In the genomic region with DNA sequence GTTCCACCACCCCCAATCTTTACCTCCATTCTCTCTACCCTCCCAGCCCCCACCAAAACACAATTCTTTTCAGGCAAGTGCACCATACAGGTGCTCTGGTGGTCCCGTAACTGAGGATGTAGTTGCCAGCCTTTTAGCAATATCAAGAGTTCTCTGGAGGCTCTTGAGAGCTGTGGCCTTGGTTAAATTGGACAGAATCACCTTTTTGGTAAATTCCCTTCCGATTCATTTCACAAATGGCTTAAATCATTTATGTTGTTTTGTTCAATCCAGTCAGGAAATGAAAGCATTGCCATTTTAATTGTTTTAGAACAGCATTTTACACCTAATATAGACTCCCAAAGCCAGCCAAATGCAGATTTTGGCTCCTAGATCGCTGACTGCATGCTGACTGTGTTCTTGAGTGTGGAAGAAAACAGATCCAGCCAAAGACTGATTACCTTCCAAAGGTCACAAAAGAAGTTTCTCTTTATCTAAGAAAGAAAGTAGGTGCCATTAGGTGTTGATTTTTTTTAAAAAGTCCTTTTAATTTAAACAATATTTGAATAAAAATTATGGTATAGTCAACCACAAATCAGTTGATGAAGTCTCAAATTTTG, we compare ENCODE assay signal across 27 cellular contexts.
"Had no signal": no experiment of that assay in that cellular context is flagged by ENCODE, and none has a peak within 500 bp of the region (broad histone marks: within the 10 kb centered on the region; RNA-seq: fewer than 3 reads in every experiment).

No MANE protein-coding gene starts in this region.

- H3K9me3 Mint-ChIP-seq: dendritic cell treated with granulocyte-macrophage colony-stimulating factor and Interleukin-4, amounts not matched to agents 40 ng/mL and 50 ng/mL, for 4 days; nephron progenitor cell had no signal

- DNase-seq: activated CD4-positive, alpha-beta T cell treated with anti-CD3 and anti-CD28 coated beads for 48 hours; activated CD4-positive, alpha-beta T cell treated with anti-CD3 and anti-CD28 coated beads, Interleukin-2, amount 50 U/mL, for 48 hours; activated CD8-positive, alpha-beta memory T cell treated with anti-CD3 and anti-CD28 coated beads for 24 hours; activated effector memory CD4-positive, alpha-beta T cell treated with Interleukin-2 at 50 U/mL for 16 hours; activated naive CD4-positive, alpha-beta T cell treated with Interleukin-2 at 50 U/mL for 16 hours; anterior cingulate cortex; central memory CD4-positive, alpha-beta T cell; kidney glomerular epithelial cell; left lung; mucosa of descending colon; nephron progenitor cell; right lobe of liver; stimulated activated CD4-positive, alpha-beta T cell treated with anti-CD3 and anti-CD28 coated beads, Interleukin-12 subunit alpha, Interleukin-12 subunit beta, amount 100 ng/mL, for 4 hours; stimulated activated CD4-positive, alpha-beta T cell treated with anti-CD3 and anti-CD28 coated beads, Interleukin-4, amount 100 ng/mL, for 1 hour; stimulated activated naive CD8-positive, alpha-beta T cell treated with anti-CD3 and anti-CD28 coated beads, Interleukin-15, amount 100 ng/mL, for 72 hours; substantia nigra; T-helper 17 cell; T1000; upper lobe of left lung; WERI-Rb-1 had no signal

- H3K27ac Mint-ChIP-seq: activated naive CD8-positive, alpha-beta T cell; dendritic cell treated with granulocyte-macrophage colony-stimulating factor and Interleukin-4, amounts not matched to agents 40 ng/mL and 50 ng/mL, for 4 days; nephron progenitor cell; stimulated activated naive CD8-positive, alpha-beta T cell treated with anti-CD3 and anti-CD28 coated beads, Interleukin-15, amount 100 ng/mL, for 72 hours had no signal

- H3K27ac ChIP-seq: esophagus muscularis mucosa, left lung, neutrophil, right lobe of liver, thyroid gland, upper lobe of left lung, WERI-Rb-1 had no signal

- H3K36me3 ChIP-seq: esophagus muscularis mucosa, left lung, neutrophil, right lobe of liver, thyroid gland, upper lobe of left lung, WERI-Rb-1 had no signal

- H3K4me3 ChIP-seq: esophagus muscularis mucosa, left lung, mucosa of descending colon, right lobe of liver, thyroid gland, upper lobe of left lung had no signal

- H3K9me3 ChIP-seq: esophagus muscularis mucosa, left lung, mucosa of descending colon, neutrophil, right lobe of liver, thyroid gland, upper lobe of left lung had no signal

- H3K4me3 Mint-ChIP-seq: activated naive CD8-positive, alpha-beta T cell; dendritic cell treated with granulocyte-macrophage colony-stimulating factor and Interleukin-4, amounts not matched to agents 40 ng/mL and 50 ng/mL, for 4 days; nephron progenitor cell; stimulated activated naive CD8-positive, alpha-beta T cell treated with anti-CD3 and anti-CD28 coated beads, Interleukin-15, amount 100 ng/mL, for 72 hours; T-helper 17 cell had no signal

- H3K27me3 Mint-ChIP-seq: activated naive CD8-positive, alpha-beta T cell; dendritic cell treated with granulocyte-macrophage colony-stimulating factor and Interleukin-4, amounts not matched to agents 40 ng/mL and 50 ng/mL, for 4 days; stimulated activated naive CD8-positive, alpha-beta T cell treated with anti-CD3 and anti-CD28 coated beads, Interleukin-15, amount 100 ng/mL, for 72 hours; T-helper 17 cell had no signal

- FAIRE-seq: frontal cortex had no signal

- ATAC-seq: activated CD4-positive, CD25-positive, alpha-beta regulatory T cell treated with anti-CD3 and anti-CD28 coated beads, Interleukin-2, amount 50 U/mL, for 24 hours; left lung; mucosa of descending colon; right lobe of liver; stimulated activated naive CD8-positive, alpha-beta T cell treated with anti-CD3 and anti-CD28 coated beads, Interleukin-15, amount 100 ng/mL, for 72 hours; T-helper 17 cell had no signal

- H3K27me3 ChIP-seq: esophagus muscularis mucosa, left lung, neutrophil, right lobe of liver, thyroid gland, upper lobe of left lung had no signal
